26 cellular contexts compared by ENCODE assay signal in the genomic region with DNA sequence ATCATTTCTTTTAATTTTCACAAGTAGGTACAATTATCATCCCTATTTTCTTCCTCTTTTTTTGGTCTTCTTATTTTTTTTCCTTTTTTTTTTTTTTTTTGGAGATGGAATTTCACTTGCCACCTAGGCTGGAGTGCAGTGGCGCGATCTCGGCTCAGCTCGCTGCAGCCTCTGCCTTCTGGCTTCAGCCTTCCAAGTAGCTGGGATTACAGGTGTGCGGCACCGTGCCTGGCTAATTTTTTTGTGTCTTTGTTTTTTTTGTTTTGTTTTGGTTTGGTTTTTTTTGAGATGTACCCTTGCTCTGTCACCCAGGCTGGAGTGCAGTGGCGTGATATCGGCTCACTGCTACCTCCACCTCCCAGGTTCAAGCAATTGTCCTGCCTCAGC.
"Had no signal": no experiment of that assay in that cellular context is flagged by ENCODE, and none has a peak within 500 bp of the region (broad histone marks: within the 10 kb centered on the region; RNA-seq: fewer than 3 reads in every experiment).

No MANE protein-coding gene starts in this region.

- H3K9me3 ChIP-seq: body of pancreas, heart left ventricle, lower lobe of right lung, right atrium auricular region, tibial artery had no signal

- H3K27me3 ChIP-seq: body of pancreas, heart left ventricle, neural progenitor cell, right atrium auricular region, tibial artery had no signal

- H3K27ac ChIP-seq: body of pancreas, heart left ventricle, lower lobe of right lung, neural progenitor cell, parathyroid adenoma, right atrium auricular region, VCaP had no signal

- H3K4me3 ChIP-seq: body of pancreas, heart left ventricle, lower lobe of right lung, neural progenitor cell, right atrium auricular region, tibial artery had no signal

- DNase-seq: activated CD4-positive, alpha-beta memory T cell treated with anti-CD3 and anti-CD28 coated beads for 36 hours; activated CD4-positive, alpha-beta T cell treated with anti-CD3 and anti-CD28 coated beads, Interleukin-2, amount 10 ng/mL, durations not matched to agents 24 days and 14 days; activated CD4-positive, CD25-positive, alpha-beta regulatory T cell treated with anti-CD3 and anti-CD28 coated beads, Interleukin-2, amount 50 U/mL, for 72 hours; activated CD8-positive, alpha-beta memory T cell treated with anti-CD3 and anti-CD28 coated beads, Interleukin-2, amount 50 U/mL, for 4 hours; activated T-cell treated with anti-CD3 and anti-CD28 coated beads, Interleukin-2, amount 50 U/mL, for 1 hour; body of pancreas; cerebellar nuclear complex; cortex of kidney; endodermal cell; foreskin fibroblast; heart left ventricle; immature natural killer cell; lower lobe of right lung; mesenchymal stem cell; naive thymus-derived CD8-positive, alpha-beta T cell; occipital lobe; stimulated activated CD4-positive, alpha-beta T cell treated with anti-CD3 and anti-CD28 coated beads, Interleukin-4, amount 100 ng/mL, for 1 hour; T-helper 1 cell; tibial artery had no signal

- H3K4me3 Mint-ChIP-seq: activated CD4-positive, alpha-beta memory T cell treated with anti-CD3 and anti-CD28 coated beads for 36 hours; activated CD4-positive, alpha-beta T cell treated with anti-CD3 and anti-CD28 coated beads, Interleukin-2, amount 10 ng/mL, durations not matched to agents 24 days and 14 days; activated naive CD4-positive, alpha-beta T cell treated with anti-CD3 and anti-CD28 coated beads, Interleukin-2, amount 50 U/mL, for 24 hours; endodermal cell; immature natural killer cell; naive thymus-derived CD8-positive, alpha-beta T cell; neural progenitor cell; stimulated activated naive CD8-positive, alpha-beta T cell treated with anti-CD3 and anti-CD28 coated beads, Interleukin-15, Interleukin-2, amounts not matched to agents 100 ng/mL and 50 ng/mL, for 24 hours had no signal

- ATAC-seq: body of pancreas; lower lobe of right lung; naive thymus-derived CD8-positive, alpha-beta T cell had no signal

- H3K27ac Mint-ChIP-seq: activated CD4-positive, alpha-beta memory T cell treated with anti-CD3 and anti-CD28 coated beads for 36 hours; activated CD4-positive, alpha-beta T cell treated with anti-CD3 and anti-CD28 coated beads, Interleukin-2, amount 10 ng/mL, durations not matched to agents 24 days and 14 days; activated naive CD4-positive, alpha-beta T cell treated with anti-CD3 and anti-CD28 coated beads, Interleukin-2, amount 50 U/mL, for 24 hours; activated T-helper 2 cell treated with anti-CD3 and anti-CD28 coated beads, Interferon-gamma antibody, Interleukin-2, Interleukin-4, amounts not matched to agents 10 μg/mL and 5 μg/mL and 100 μg/mL, durations not matched to agents 14 hours and 24 hours and 36 hours; endodermal cell; neural progenitor cell; stimulated activated naive CD8-positive, alpha-beta T cell treated with anti-CD3 and anti-CD28 coated beads, Interleukin-15, Interleukin-2, amounts not matched to agents 100 ng/mL and 50 ng/mL, for 24 hours had no signal

- H3K27me3 Mint-ChIP-seq: activated CD4-positive, alpha-beta memory T cell treated with anti-CD3 and anti-CD28 coated beads for 36 hours; activated CD4-positive, alpha-beta T cell treated with anti-CD3 and anti-CD28 coated beads, Interleukin-2, amount 10 ng/mL, durations not matched to agents 24 days and 14 days; activated naive CD4-positive, alpha-beta T cell treated with anti-CD3 and anti-CD28 coated beads, Interleukin-2, amount 50 U/mL, for 24 hours; naive thymus-derived CD8-positive, alpha-beta T cell; stimulated activated naive CD8-positive, alpha-beta T cell treated with anti-CD3 and anti-CD28 coated beads, Interleukin-15, Interleukin-2, amounts not matched to agents 100 ng/mL and 50 ng/mL, for 24 hours had no signal

- H3K4me1 ChIP-seq: neural progenitor cell, parathyroid adenoma had no signal

- H3K4me1 Mint-ChIP-seq: endodermal cell, neural progenitor cell had no signal

- H3K36me3 ChIP-seq: neural progenitor cell had no signal

- H3K9me3 Mint-ChIP-seq: activated CD4-positive, alpha-beta memory T cell treated with anti-CD3 and anti-CD28 coated beads for 36 hours; activated CD4-positive, alpha-beta T cell treated with anti-CD3 and anti-CD28 coated beads, Interleukin-2, amount 10 ng/mL, durations not matched to agents 24 days and 14 days; activated naive CD4-positive, alpha-beta T cell treated with anti-CD3 and anti-CD28 coated beads, Interleukin-2, amount 50 U/mL, for 24 hours; activated T-helper 2 cell treated with anti-CD3 and anti-CD28 coated beads, Interferon-gamma antibody, Interleukin-2, Interleukin-4, amounts not matched to agents 10 μg/mL and 5 μg/mL and 100 μg/mL, durations not matched to agents 14 hours and 24 hours and 36 hours; endodermal cell; immature natural killer cell; naive thymus-derived CD8-positive, alpha-beta T cell; neural progenitor cell; stimulated activated naive CD8-positive, alpha-beta T cell treated with anti-CD3 and anti-CD28 coated beads, Interleukin-15, Interleukin-2, amounts not matched to agents 100 ng/mL and 50 ng/mL, for 24 hours had no signal
